ENCODE assay signal across 8 cellular contexts in the genomic region with DNA sequence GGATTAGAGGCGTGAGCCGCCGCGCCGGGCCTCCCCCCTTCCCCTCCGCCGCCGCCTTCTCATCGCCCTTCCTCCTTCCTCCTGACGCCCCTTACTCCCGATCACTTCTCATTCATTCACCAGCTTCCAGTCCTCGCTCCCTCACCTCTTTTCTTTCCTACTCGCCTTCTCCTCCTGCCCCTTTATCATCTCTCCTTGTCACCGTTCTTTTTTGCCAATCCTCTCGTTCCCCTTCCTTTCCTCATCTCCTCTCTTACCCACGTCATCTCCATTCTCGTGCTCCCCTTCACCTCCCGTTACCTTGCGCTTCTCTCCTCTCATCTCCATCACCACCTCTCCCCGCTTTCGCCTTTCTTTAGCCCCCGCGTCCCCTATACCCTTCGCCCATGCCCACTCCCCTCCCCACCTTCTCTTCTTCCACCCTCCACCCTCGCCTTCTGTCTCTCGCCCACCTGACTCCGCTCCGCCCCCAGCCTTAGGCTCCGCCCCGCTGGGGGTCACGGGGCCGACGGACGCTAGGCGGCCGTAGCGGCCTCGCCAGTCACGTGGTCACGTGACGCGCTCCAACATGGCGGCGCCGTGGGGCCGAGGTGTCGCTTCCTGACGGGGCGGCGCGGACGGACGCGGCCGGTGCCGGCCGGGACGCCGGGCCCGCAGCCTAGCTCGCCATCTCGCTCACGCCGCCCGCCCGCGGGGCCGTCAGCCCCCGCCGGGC. TPM values are rescaled to one million over a fixed set of nuclear protein-coding genes. Genes with fewer than 3 reads are reported as not detected.
DNase-seq lines count a peak whose midpoint lies in the region; ATAC-seq and TF ChIP-seq lines count a peak whose summit lies in the region.

Gene ARFGEF2, plus strand, starts transcription at position 544 of the 715 bp plus-strand sequence. CDS start 179 bp downstream, outside the sequence.

- H3K9me3 ChIP-seq in DND-41 (ENCODE audit: insufficient read depth, low read length, severe bottlenecking) (no peaks in the 10 kb centered on the region), GM23248 (ENCODE audit: low read depth) (no peaks in the 10 kb centered on the region), fibroblast of lung (ENCODE audit: control insufficient read depth, insufficient read depth, low read depth, low read length) (no peaks in the 10 kb centered on the region)

- H3K4me2 ChIP-seq in DND-41 (ENCODE audit: insufficient read depth, low read length) (peak within 1 kb of the TSS; percentile 98), GM23248 (ENCODE audit: unreplicated experiment) (peak within 1 kb of the TSS; percentile 97), fibroblast of lung (ENCODE audit: extremely low read depth, insufficient read depth, low read length) (peak within 1 kb of the TSS; percentile 98)

- H4K20me1 ChIP-seq in DND-41 (ENCODE audit: insufficient read depth, low read length) (peaks cover 9% of the 10 kb centered on the region), GM23248 (ENCODE audit: insufficient read depth) (no peaks in the 10 kb centered on the region), fibroblast of lung (ENCODE audit: control insufficient read depth, extremely low read depth, insufficient read depth, low read length) (no peaks in the 10 kb centered on the region)

- H3K27ac ChIP-seq in DND-41 (ENCODE audit: low read length) (peak within 1 kb of the TSS; percentile 69), GM23248 (peak within 1 kb of the TSS; percentile 93), RWPE1 (peak within 1 kb of the TSS; percentile 86), fibroblast of lung (ENCODE audit: insufficient read depth, low read length) (peak within 1 kb of the TSS; percentile 92)

- H3K4me1 ChIP-seq in DND-41 (ENCODE audit: insufficient read depth, low read length) (peaks cover 38% of the 10 kb centered on the region), GM23248 (ENCODE audit: insufficient read depth) (peaks cover 21% of the 10 kb centered on the region), fibroblast of lung (ENCODE audit: control insufficient read depth, extremely low read depth, insufficient read depth, low read length) (no peaks in the 10 kb centered on the region)

- TF ChIP-seq CTCF in DND-41 (IDR thresholded peaks at IDR 0.05; ENCODE audit: borderline replicate concordance, extremely low read depth, low read length, poor library complexity, severe bottlenecking) = no peak
- TF ChIP-seq CTCF in RWPE1 (conservative IDR thresholded peaks at IDR 0.05; ENCODE audit: low read depth) = no peak
- TF ChIP-seq CTCF in fibroblast of lung (conservative IDR thresholded peaks at IDR 0.05 in 1 of 2, IDR thresholded peaks at IDR 0.05 in 1 of 2; ENCODE audit: low read depth in 1 of 2, low read length in 2 of 2) = no peak

- CTCF ChIA-PET in RWPE1 (lab: Yijun Ruan, JAX) = interaction anchor here (0.6 to 1.3 kb wide), 6 partner anchors 8 to 1257 kb away, joined by 3 to 5 read pairs (median 3); no protein-coding TSS in a partner anchor

- H3F3A ChIP-seq in GM23248 (ENCODE audit: insufficient read depth) = peaks cover 18% of the 10 kb centered on the region

- peaks cover 4% of the 10 kb centered on the region for H3K9me3 Mint-ChIP-seq in activated T-helper 17 cell treated with anti-CD3 and anti-CD28 coated beads, Interleukin-2, amount 50 U/mL, for 72 hours
- H3K9me3 Mint-ChIP-seq in naive thymus-derived CD8-positive, alpha-beta T cell = no peaks in the 10 kb centered on the region
- H3K9me3 Mint-ChIP-seq in stimulated activated naive B cell treated with anti-CD40 and anti-IgM and Interleukin-4, amounts not matched to agents 10 μg/mL and 1 μg/mL and 100 μg/mL, for 72 hours = no peaks in the 10 kb centered on the region

- H3K4me3 ChIP-seq in DND-41 (ENCODE audit: low read depth in 1 of 2, low read length in 2 of 2) = peak within 1 kb of the TSS; percentile 71 to 93
- H3K4me3 ChIP-seq in GM23248 = peak within 1 kb of the TSS; percentile 92
- peak within 1 kb of the TSS; percentile 76 to 97 (median 84) for H3K4me3 ChIP-seq in fibroblast of lung (replicated peaks in 1 of 4; ENCODE audit: control extremely low read depth in 1 of 4, insufficient read depth in 1 of 4, low read depth in 3 of 4, low read length in 4 of 4)

- peak within 1 kb of the TSS; percentile 100 for H3K27ac Mint-ChIP-seq in activated T-helper 17 cell treated with anti-CD3 and anti-CD28 coated beads, Interleukin-2, amount 50 U/mL, for 72 hours
- peak within 1 kb of the TSS; percentile 95 to 100 (median 98) for H3K27ac Mint-ChIP-seq in naive thymus-derived CD8-positive, alpha-beta T cell
- H3K27ac Mint-ChIP-seq in stimulated activated naive B cell treated with anti-CD40 and anti-IgM and Interleukin-4, amounts not matched to agents 10 μg/mL and 1 μg/mL and 100 μg/mL, for 72 hours = peak within 1 kb of the TSS; percentile 99

- H3K9ac ChIP-seq in DND-41 (ENCODE audit: low read depth, low read length) (peak within 1 kb of the TSS; percentile 85), GM23248 (peak within 1 kb of the TSS; percentile 99), fibroblast of lung (ENCODE audit: insufficient read depth, low read length) (peak within 1 kb of the TSS; percentile 98)

- no peaks in the 10 kb centered on the region for H3K27me3 ChIP-seq in DND-41 (ENCODE audit: insufficient read depth, low read length, poor library complexity)
- H3K27me3 ChIP-seq in GM23248 (replicated peaks; ENCODE audit: insufficient read depth) = no peaks in the 10 kb centered on the region
- no peaks in the 10 kb centered on the region for H3K27me3 ChIP-seq in fibroblast of lung (ENCODE audit: control insufficient read depth, insufficient read depth, low read length)

- no peaks in the 10 kb centered on the region for H3K9me2 ChIP-seq in GM23248 (ENCODE audit: insufficient read depth)

- H3K79me2 ChIP-seq in DND-41 (ENCODE audit: insufficient read depth, low read length) = peaks cover 58% of the 10 kb centered on the region
- peaks cover 46% of the 10 kb centered on the region for H3K79me2 ChIP-seq in GM23248 (ENCODE audit: insufficient read depth)
- H3K79me2 ChIP-seq in fibroblast of lung (ENCODE audit: control insufficient read depth, insufficient read depth, low read length) = peaks cover 43% of the 10 kb centered on the region

- DNase-seq in DND-41 = peak; percentile 95
- peak; percentile 98 for DNase-seq in GM23248
- peak; percentile 85 for DNase-seq in LHCN-M2 (ENCODE audit: low read depth)
- peak; percentile 99 for DNase-seq in RWPE1 (ENCODE audit: low spot score)
- peak; percentile 85 to 87 for DNase-seq in fibroblast of lung (ENCODE audit: low read depth in 2 of 2)
- DNase-seq in naive thymus-derived CD8-positive, alpha-beta T cell = peak; percentile 82 to 93 (median 88)
- peak; percentile 94 for DNase-seq in stimulated activated naive B cell treated with anti-CD40 and anti-IgM and Interleukin-4, amounts not matched to agents 10 μg/mL and 1 μg/mL and 100 μg/mL, for 72 hours

- in situ Hi-C loops in GM23248 (cut with MboI) = loop anchor here (25.0 kb wide), 1 partner anchor 1259 kb away; no protein-coding TSS in a partner anchor

- no peaks in the 10 kb centered on the region for H3K27me3 Mint-ChIP-seq in activated T-helper 17 cell treated with anti-CD3 and anti-CD28 coated beads, Interleukin-2, amount 50 U/mL, for 72 hours
- no peaks in the 10 kb centered on the region for H3K27me3 Mint-ChIP-seq in naive thymus-derived CD8-positive, alpha-beta T cell
- H3K27me3 Mint-ChIP-seq in stimulated activated naive B cell treated with anti-CD40 and anti-IgM and Interleukin-4, amounts not matched to agents 10 μg/mL and 1 μg/mL and 100 μg/mL, for 72 hours = no peaks in the 10 kb centered on the region

- peaks cover 32% of the 10 kb centered on the region for H3K4me1 Mint-ChIP-seq in activated T-helper 17 cell treated with anti-CD3 and anti-CD28 coated beads, Interleukin-2, amount 50 U/mL, for 72 hours
- H3K4me1 Mint-ChIP-seq in naive thymus-derived CD8-positive, alpha-beta T cell = peaks cover 28 to 60% (median 49%) of the 10 kb centered on the region in 4 donors
- H3K4me1 Mint-ChIP-seq in stimulated activated naive B cell treated with anti-CD40 and anti-IgM and Interleukin-4, amounts not matched to agents 10 μg/mL and 1 μg/mL and 100 μg/mL, for 72 hours = peaks cover 37 to 60% of the 10 kb centered on the region in 2 donors

- 1% methylated on average over 45 to 70 of the region's 70 CpGs for WGBS in GM23248 (ENCODE audit: low coverage in 1 of 2, low lambda C conversion rate in 2 of 2, missing lambda C conversion rate in 2 of 2), 2 experiments

- H3K36me3 ChIP-seq in DND-41 (ENCODE audit: insufficient read depth, low read length) (peaks cover 4% of the 10 kb centered on the region; the same call in 1 of the 2 replicates), GM23248 (ENCODE audit: low read depth) (no peaks in the 10 kb centered on the region), fibroblast of lung (ENCODE audit: control insufficient read depth, insufficient read depth, low read length) (no peaks in the 10 kb centered on the region)

- POLR2A ChIA-PET in RWPE1 (lab: Yijun Ruan, JAX; ENCODE audit: low non-redundant PET) = interaction anchor here (0.5 kb wide), 1 partner anchor 81 kb away, joined by 3 read pairs; no protein-coding TSS in a partner anchor
- POLR2A ChIA-PET in naive thymus-derived CD8-positive, alpha-beta T cell (lab: Charles Lee) = interaction anchor here (0.6 to 1.8 kb wide), 3 partner anchors 12 to 18 kb away, joined by 3 to 11 read pairs (median 8); no protein-coding TSS in a partner anchor

- H2AFZ ChIP-seq in DND-41 (ENCODE audit: low read depth, low read length) (peak within 1 kb of the TSS; percentile 80), GM23248 (peak within 1 kb of the TSS; percentile 94), fibroblast of lung (ENCODE audit: low read length) (peak within 1 kb of the TSS; percentile 99)

- ATAC-seq in DND-41 (ENCODE audit: insufficient read depth, low read depth) = peak; percentile 95
- peak; percentile 96 for ATAC-seq in activated T-helper 17 cell treated with anti-CD3 and anti-CD28 coated beads, Interleukin-2, amount 50 U/mL, for 72 hours (replicated peaks)
- peak; percentile 91 to 93 for ATAC-seq in naive thymus-derived CD8-positive, alpha-beta T cell
- ATAC-seq in stimulated activated naive B cell treated with anti-CD40 and anti-IgM and Interleukin-4, amounts not matched to agents 10 μg/mL and 1 μg/mL and 100 μg/mL, for 72 hours (replicated peaks) = peak; percentile 84 to 88

- H3K4me3 Mint-ChIP-seq in activated T-helper 17 cell treated with anti-CD3 and anti-CD28 coated beads, Interleukin-2, amount 50 U/mL, for 72 hours = peak within 1 kb of the TSS; percentile 100
- peak within 1 kb of the TSS; percentile 92 to 100 (median 98) for H3K4me3 Mint-ChIP-seq in naive thymus-derived CD8-positive, alpha-beta T cell
- H3K4me3 Mint-ChIP-seq in stimulated activated naive B cell treated with anti-CD40 and anti-IgM and Interleukin-4, amounts not matched to agents 10 μg/mL and 1 μg/mL and 100 μg/mL, for 72 hours = peak within 1 kb of the TSS; percentile 96 to 98

- H3K36me3 Mint-ChIP-seq in activated T-helper 17 cell treated with anti-CD3 and anti-CD28 coated beads, Interleukin-2, amount 50 U/mL, for 72 hours (ENCODE audit: low read depth) = peaks cover 6% of the 10 kb centered on the region
- H3K36me3 Mint-ChIP-seq in naive thymus-derived CD8-positive, alpha-beta T cell = no peaks in the 10 kb centered on the region
- peaks cover 6 to 9% of the 10 kb centered on the region in 2 donors for H3K36me3 Mint-ChIP-seq in stimulated activated naive B cell treated with anti-CD40 and anti-IgM and Interleukin-4, amounts not matched to agents 10 μg/mL and 1 μg/mL and 100 μg/mL, for 72 hours

RNA-seq across cellular contexts. Expression of gene ARFGEF2, which starts in this region (rescaled TPM):
- 30.6 and 31.1 TPM in 2 replicates for total RNA-seq in GM23248 (2014; rRNA removed; shearing (Covaris generic))
- polyA plus RNA-seq in GM23248 (2016; fragmentation: Nextera tagmentation; extraction: Ambion mirVana) = 7.0 TPM in 2 replicates
- total RNA-seq in LHCN-M2 (2014; rRNA removed) = 30.2 and 32.9 TPM in 2 replicates
- 6.3 TPM for polyA plus RNA-seq in LHCN-M2 (2012)
- total RNA-seq in activated T-helper 17 cell treated with anti-CD3 and anti-CD28 coated beads, Interleukin-2, amount 50 U/mL, for 72 hours = 10 to 100 TPM; 22.9 to 32.0 TPM
- total RNA-seq in fibroblast of lung = 30.8 and 42.8 TPM in 2 replicates
- polyA plus RNA-seq in fibroblast of lung = 14.7 and 17.3 TPM in 2 replicates
- 10.1 and 13.5 TPM in 2 replicates for polyA plus RNA-seq in fibroblast of lung (2012)
- polyA minus RNA-seq in fibroblast of lung (ENCODE audit: low replicate concordance) = 32.1 and 35.1 TPM in 2 replicates
- total RNA-seq in naive thymus-derived CD8-positive, alpha-beta T cell = 10 to 100 TPM; 28.3 to 37.0 TPM
- 10 to 100 TPM in 2 of 3 donors, 1 to 10 TPM in 1; 9.4 to 12.5 (median 10.8) TPM for polyA plus RNA-seq in naive thymus-derived CD8-positive, alpha-beta T cell

Comparison
In these comparisons a context has a peak if more than half of its experiments do, and no peak if none do; other contexts are left out.
1. Peak in every context shown above with its lines: DNase-seq, ATAC-seq, H3K4me3 ChIP-seq and H3K27ac ChIP-seq.